In genomic region chr4:185139736-185140135, GRCh38 we compare ENCODE assay signal across 25 cellular contexts. TPM values are rescaled to one million over a fixed set of nuclear protein-coding genes. Genes with fewer than 3 reads are reported as not detected.
A peak's percentile ranks its signal among the peaks of the same experiment; 100 is the strongest.
DNase-seq lines count a peak whose midpoint lies in the region; ATAC-seq and TF ChIP-seq lines count a peak whose summit lies in the region.
"Had no signal": no experiment of that assay in that cellular context is flagged by ENCODE, and none has a peak within 500 bp of the region (broad histone marks: within the 10 kb centered on the region; RNA-seq: fewer than 3 reads in every experiment).

No MANE protein-coding gene starts in this region.

- no peaks in the 10 kb centered on the region for H4K20me1 ChIP-seq in mammary epithelial cell (ENCODE audit: insufficient read depth, low read length)

- dilution Hi-C loops in mammary epithelial cell (cut with HindIII; ENCODE audit: low sequenced_read_pairs), result no loop called here

- H3K9ac ChIP-seq in mammary epithelial cell (ENCODE audit: insufficient read depth, low read length), result no peak overlapping the region
- H3K9ac ChIP-seq: BLaER1 had no signal

- no peak for TF ChIP-seq POLR2A in breast epithelium (IDR thresholded peaks at IDR 0.05)

- intact Hi-C loops in mammary epithelial cell (cut with micrococcal nuclease) (no loop called here), breast epithelium (cut with DNase I; ENCODE audit: low total_unique reads) (loop anchor here (5.0 kb wide), 2 partner anchors 43 to 392 kb away; no protein-coding TSS in a partner anchor), psoas muscle (cut with DNase I) (loop anchor here in 1 of 2 donors (5.0 to 10.0 kb wide), 3 partner anchors 135 to 335 kb away; partner anchors contain the start of genes ANKRD37 and LRP2BP)

- peak overlapping the region; percentile 47 for H2AFZ ChIP-seq in mammary epithelial cell (ENCODE audit: low read depth, low read length)

- in situ Hi-C loops in mammary epithelial cell (cut with MboI; ENCODE audit: low sequenced_read_pairs in 2 of 2), result loop anchor here in 1 of 2 donors (10.0 kb wide), 2 partner anchors 105 to 135 kb away; no protein-coding TSS in a partner anchor

- no peak overlapping the region for H3K4me3 ChIP-seq in mammary epithelial cell (replicated peaks in 1 of 3; ENCODE audit: insufficient read depth in 1 of 3, low read depth in 2 of 3, low read length in 3 of 3)
- no peak overlapping the region for H3K4me3 ChIP-seq in breast epithelium
- H3K4me3 ChIP-seq in epithelial cell of esophagus (ENCODE audit: low read length), result no peak overlapping the region
- H3K4me3 ChIP-seq in psoas muscle, result no peak overlapping the region
- H3K4me3 ChIP-seq: BLaER1, GM12878 had no signal

- CTCF ChIA-PET in mammary epithelial cell (lab: Charles Lee; ENCODE audit: low non-redundant PET), result no interaction called here

- TF ChIP-seq CTCF in mammary epithelial cell (conservative IDR thresholded peaks at IDR 0.05 in 1 of 2, IDR thresholded peaks at IDR 0.05 in 1 of 2; ENCODE audit: extremely low read depth in 1 of 2, insufficient read depth in 1 of 2, low read depth in 1 of 2, low read length in 2 of 2) (no peak), breast epithelium (IDR thresholded peaks at IDR 0.05) (no peak), epithelial cell of esophagus (IDR thresholded peaks at IDR 0.05; ENCODE audit: insufficient read depth, low read depth, low read length, missing control alignments) (no peak), psoas muscle (IDR thresholded peaks at IDR 0.05) (no peak)

- no TSS peak for BruUV-seq in mammary epithelial cell (replicated peaks; lab: Mats Ljungman, UMichigan)

- DNase-seq in mammary epithelial cell (peak; percentile 14), breast epithelium (ENCODE audit: low spot score in 2 of 2) (no peak), LHCN-M2 (ENCODE audit: low read depth) (peak; percentile 34), epithelial cell of esophagus (ENCODE audit: low read depth) (peak; percentile 14), psoas muscle (peak in 1 of 2 donors; percentile 65), NAMALWA (ENCODE audit: low spot score) (no peak)
- DNase-seq: ACHN; CD4-positive, alpha-beta T cell; COR-L47; DMS 273 treated with DMSO at 0.1 percent for 48 hours; DMS79 treated with DMSO at 0.1 percent for 48 hours; KG1; NCI-H1105; NCI-H1694; NCI-H2081; NCI-H2171; NCI-H345; NCI-H524; NCI-H82 had no signal

- peaks cover under 1% of the 10 kb centered on the region for H3K79me2 ChIP-seq in mammary epithelial cell (ENCODE audit: insufficient read depth, low read length)

- H3K9me3 ChIP-seq in mammary epithelial cell (replicated peaks; ENCODE audit: insufficient read depth, low read length) (no peaks in the 10 kb centered on the region), breast epithelium (no peaks in the 10 kb centered on the region), psoas muscle (no peaks in the 10 kb centered on the region)
- H3K9me3 ChIP-seq: BLaER1 had no signal

- H3K27me3 ChIP-seq in mammary epithelial cell (ENCODE audit: insufficient read depth, low read length), result no peaks in the 10 kb centered on the region
- H3K27me3 ChIP-seq in breast epithelium, result no peaks in the 10 kb centered on the region
- no peaks in the 10 kb centered on the region for H3K27me3 ChIP-seq in psoas muscle (ENCODE audit: insufficient read depth in 3 of 3, low read length in 2 of 3)
- H3K27me3 ChIP-seq: BLaER1 had no signal

- H3K4me2 ChIP-seq in mammary epithelial cell (ENCODE audit: insufficient read depth, low read depth, low read length), result no peak overlapping the region
- H3K4me2 ChIP-seq: BLaER1 had no signal

- H3K27ac ChIP-seq in mammary epithelial cell (ENCODE audit: insufficient read depth, low read depth, low read length), result no peak overlapping the region
- H3K27ac ChIP-seq in breast epithelium, result no peak overlapping the region
- peak overlapping the region; percentile 91 for H3K27ac ChIP-seq in psoas muscle
- H3K27ac ChIP-seq: 22Rv1, BLaER1 had no signal

- 27% methylated on average over 6 of the region's 6 CpGs for WGBS in mammary epithelial cell (ENCODE audit: low coverage, missing lambda C conversion rate)
- WGBS in psoas muscle, 3 donors, result 27 to 33% (median 31%) methylated on average over 6 of the region's 6 CpGs

- H3K36me3 ChIP-seq in mammary epithelial cell (ENCODE audit: insufficient read depth, low read length), result no peaks in the 10 kb centered on the region
- H3K36me3 ChIP-seq in breast epithelium, result no peaks in the 10 kb centered on the region
- peaks cover 0 to 1% of the 10 kb centered on the region in 2 donors for H3K36me3 ChIP-seq in psoas muscle (ENCODE audit: insufficient read depth in 1 of 2, low read depth in 1 of 2)

- no peaks in the 10 kb centered on the region for H3K4me1 ChIP-seq in mammary epithelial cell (ENCODE audit: insufficient read depth, low read length)
- H3K4me1 ChIP-seq in breast epithelium, result peaks cover 0 to 5% of the 10 kb centered on the region in 2 donors
- H3K4me1 ChIP-seq in psoas muscle, result peaks cover 38% of the 10 kb centered on the region

- ATAC-seq in psoas muscle (peak; percentile 28 to 49 (median 46)), HG02759 (IDR thresholded peaks at IDR 0.05; ENCODE audit: unreplicated experiment) (no peak), HG03457 (IDR thresholded peaks at IDR 0.05; ENCODE audit: unreplicated experiment) (no peak)
- ATAC-seq: GM12878, Panc1 had no signal

RNA-seq across cellular contexts. Expression of gene SLC25A4, which starts 3.3 kb away (rescaled TPM):
- total RNA-seq in mammary epithelial cell (10 to 100 TPM; 12.3 to 15.8 TPM), breast epithelium (10 to 100 TPM; 15.2 to 21.4 (median 19.3) TPM), LHCN-M2 (2014; rRNA removed) (7.3 and 8.2 TPM in 2 replicates), psoas muscle (1,000 to 10,000 TPM in 1 of 4 donors, 100 to 1,000 TPM in 3; 384 to 1,107 (median 729) TPM)
- polyA plus RNA-seq in mammary epithelial cell (12.1 TPM), psoas muscle (100 to 1,000 TPM; 609 to 934 (median 795) TPM)
- 7.8 TPM for polyA minus RNA-seq in mammary epithelial cell
- polyA plus RNA-seq in LHCN-M2 (2012), result 12.5 TPM

Comparison
In these comparisons a context has a peak if more than half of its experiments do, and no peak if none do; other contexts are left out.
1. DNase-seq: peak in mammary epithelial cell (single experiment), LHCN-M2 (single experiment) and epithelial cell of esophagus (single experiment); none in breast epithelium (0 of 2) and NAMALWA (single experiment).
2. ATAC-seq: peak in psoas muscle (4 of 4); none in HG02759 (single experiment) and HG03457 (single experiment).
3. RNA of gene SLC25A4, which starts 3.3 kb away (total RNA-seq): 384 to 1,107 TPM in psoas muscle; 15.2 to 21.4 TPM in breast epithelium, 12.3 to 15.8 TPM in mammary epithelial cell and 7.3 to 8.2 TPM in LHCN-M2; every median in the first group is over 10 times any median in the second.